In genomic region chr6:119349041-119349340, GRCh38 we compare ENCODE assay signal across 8 cellular contexts. TPM values are rescaled to one million over a fixed set of nuclear protein-coding genes. Genes with fewer than 3 reads are reported as not detected.
A peak's percentile ranks its signal among the peaks of the same experiment; 100 is the strongest.
DNase-seq lines count a peak whose midpoint lies in the region; ATAC-seq and TF ChIP-seq lines count a peak whose summit lies in the region.

No MANE protein-coding gene starts in this region.

- peak; percentile 1 for ATAC-seq in GM21515 (IDR thresholded peaks at IDR 0.05; ENCODE audit: unreplicated experiment)
- ATAC-seq in HG03108 (IDR thresholded peaks at IDR 0.05; ENCODE audit: unreplicated experiment): no peak

- no peak overlapping the region for H2AFZ ChIP-seq in OCI-LY7 (ENCODE audit: low read length)

- CTCF ChIA-PET in OCI-LY7 (lab: Charles Lee; ENCODE audit: unreplicated experiment): no interaction called here

- H3K9me2 ChIP-seq in OCI-LY7 (ENCODE audit: insufficient read depth, low read length): no peaks in the 10 kb centered on the region

- H3K4me1 Mint-ChIP-seq in neural crest cell: peaks cover 10% of the 10 kb centered on the region

- H3K27ac ChIP-seq in C4-2B: peak overlapping the region; percentile 21; the same call in 1 of the 2 replicates
- H3K27ac ChIP-seq in OCI-LY7 (ENCODE audit: low read depth, low read length, poor library complexity, severe bottlenecking): peak overlapping the region; percentile 66

- POLR2A ChIA-PET in OCI-LY7 (lab: Charles Lee): interaction anchor here (6.4 kb wide), 1 partner anchor 13 kb away, joined by 55 read pairs; no protein-coding TSS in a partner anchor

- peaks cover 48% of the 10 kb centered on the region for H4K20me1 ChIP-seq in OCI-LY7 (ENCODE audit: insufficient read depth, low read length)

- peak overlapping the region; percentile 96 for H3K4me3 ChIP-seq in OCI-LY7 (ENCODE audit: low read depth, low read length, poor library complexity, severe bottlenecking)
- peak overlapping the region; percentile 63 for H3K4me3 ChIP-seq in epithelial cell of esophagus (ENCODE audit: low read length)

- DNase-seq in OCI-LY7 (ENCODE audit: low spot score) (peak; percentile 39), epithelial cell of esophagus (ENCODE audit: low read depth) (no peak), neural crest cell (ENCODE audit: low read depth, low spot score) (peak; percentile 30), erythroblast (lab: John Stamatoyannopoulos, UW) (no peak), cortex of kidney (lab: John Stamatoyannopoulos, UW) (no peak)

- intact Hi-C loops in OCI-LY7 (cut with micrococcal nuclease; ENCODE audit: unreplicated experiment): loop anchor here (2.0 to 5.0 kb wide), 4 partner anchors 200 to 640 kb away; no protein-coding TSS in a partner anchor

- no peaks in the 10 kb centered on the region for H3K9me3 ChIP-seq in OCI-LY7 (ENCODE audit: low read length)

- no TSS peak for BruUV-seq in OCI-LY7 (replicated peaks; lab: Mats Ljungman, UMichigan)

- H3K79me2 ChIP-seq in OCI-LY7 (ENCODE audit: insufficient read depth, low read depth, low read length): peaks cover 96% of the 10 kb centered on the region

- peaks cover 44% of the 10 kb centered on the region for H3K4me1 ChIP-seq in OCI-LY7 (ENCODE audit: insufficient read depth, low read length, poor library complexity, severe bottlenecking)

- H3K4me3 Mint-ChIP-seq in neural crest cell: peak overlapping the region; percentile 83

- TF ChIP-seq POLR2A in erythroblast (IDR thresholded peaks at IDR 0.05; ENCODE audit: low read length): no peak

- peaks cover 54% of the 10 kb centered on the region for H3K36me3 ChIP-seq in OCI-LY7 (ENCODE audit: insufficient read depth, low read length)

- H3K27ac Mint-ChIP-seq in neural crest cell (ENCODE audit: unreplicated experiment): no peak overlapping the region

- H3K9me3 Mint-ChIP-seq in neural crest cell: no peaks in the 10 kb centered on the region

- H3K4me2 ChIP-seq in OCI-LY7 (ENCODE audit: low read length): peak overlapping the region; percentile 85

- no peaks in the 10 kb centered on the region for H3K36me3 Mint-ChIP-seq in neural crest cell (ENCODE audit: low read depth)

- H3K27me3 Mint-ChIP-seq in neural crest cell (ENCODE audit: low read depth): peaks cover 58% of the 10 kb centered on the region

- TF ChIP-seq CTCF in C4-2B (conservative IDR thresholded peaks at IDR 0.05): no peak
- no peak for TF ChIP-seq CTCF in OCI-LY7 (conservative IDR thresholded peaks at IDR 0.05; ENCODE audit: low read length)
- TF ChIP-seq CTCF in epithelial cell of esophagus (IDR thresholded peaks at IDR 0.05; ENCODE audit: insufficient read depth, low read depth, low read length, missing control alignments): no peak
- TF ChIP-seq CTCF in neural crest cell (conservative IDR thresholded peaks at IDR 0.05): no peak

RNA-seq across cellular contexts. Expression of gene MAN1A1, which starts 0.6 kb away (rescaled TPM):
- total RNA-seq in OCI-LY7 (2014; rRNA removed; shearing (Covaris generic)): 72.4 and 74.2 TPM in 2 replicates
- 74.3 and 78.9 TPM in 2 replicates for total RNA-seq in OCI-LY7 (2022)
- total RNA-seq in neural crest cell: 3.0 and 3.3 TPM in 2 replicates

Comparison
In these comparisons a context has a peak if more than half of its experiments do, and no peak if none do; other contexts are left out.
1. DNase-seq: peak in OCI-LY7 (single experiment) and neural crest cell (single experiment); none in epithelial cell of esophagus (single experiment), erythroblast (0 of 2) and cortex of kidney (single experiment).
2. RNA of gene MAN1A1, which starts 0.6 kb away (total RNA-seq): 72.4 to 78.9 TPM in OCI-LY7; 3.0 to 3.3 TPM in neural crest cell; every median in the first group is over 10 times any median in the second.